Comparison of ENCODE assay signal across 8 cellular contexts in the genomic region with DNA sequence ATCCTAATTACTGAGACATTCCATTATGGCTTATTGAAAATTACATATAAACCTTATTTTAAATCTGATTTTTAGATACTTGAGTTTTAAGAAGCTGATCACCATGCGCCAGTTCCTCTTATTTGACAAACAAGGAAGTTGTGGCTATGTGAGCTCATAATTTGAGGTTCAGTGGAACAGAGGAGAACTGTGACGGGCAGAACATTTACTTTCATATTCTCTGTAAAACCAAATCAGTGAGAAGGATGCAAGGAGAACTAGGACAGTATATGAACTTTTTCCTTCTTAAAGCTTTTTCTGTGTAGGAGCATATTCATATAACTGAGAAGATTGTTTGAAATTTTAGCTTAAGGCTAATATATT. TPM values are rescaled to one million over a fixed set of nuclear protein-coding genes. Genes with fewer than 3 reads are reported as not detected.
DNase-seq lines count a peak whose midpoint lies in the region; ATAC-seq and TF ChIP-seq lines count a peak whose summit lies in the region.

No MANE protein-coding gene starts in this region.

- no peak overlapping the region for H3K27ac Mint-ChIP-seq in glutamatergic neuron (ENCODE audit: unreplicated experiment)

- no peak overlapping the region for H3K4me3 Mint-ChIP-seq in glutamatergic neuron (ENCODE audit: unreplicated experiment)

- H3K4me1 Mint-ChIP-seq in glutamatergic neuron (ENCODE audit: low read depth, unreplicated experiment): peaks cover 10% of the 10 kb centered on the region

- ATAC-seq in GM21717 (IDR thresholded peaks at IDR 0.05; ENCODE audit: unreplicated experiment): peak; percentile 88

- no peak for TF ChIP-seq CTCF in glutamatergic neuron (IDR thresholded peaks at IDR 0.05; ENCODE audit: partially characterized antibody, unreplicated experiment)

- H3K27me3 Mint-ChIP-seq in glutamatergic neuron (ENCODE audit: unreplicated experiment): peaks cover 2% of the 10 kb centered on the region

- no peaks in the 10 kb centered on the region for H3K9me3 Mint-ChIP-seq in glutamatergic neuron (ENCODE audit: unreplicated experiment)

- DNase-seq in DMS53 (lab: John Stamatoyannopoulos, UW): peak; percentile 23
- no peak for DNase-seq in DMS53 treated with DMSO at 0.1 percent for 48 hours (lab: John Stamatoyannopoulos, UW; ENCODE audit: unreplicated experiment)
- DNase-seq in LHCN-M2 (ENCODE audit: low read depth): peak; percentile 34
- peak; percentile 36 for DNase-seq in effector CD4-positive, alpha-beta T cell
- DNase-seq in glutamatergic neuron: no peak
- DNase-seq in inferior parietal cortex (ENCODE audit: extremely low spot score): no peak
- no peak for DNase-seq in amygdala (lab: John Stamatoyannopoulos, UW)

- peaks cover 8% of the 10 kb centered on the region for H3K36me3 Mint-ChIP-seq in glutamatergic neuron (ENCODE audit: unreplicated experiment)

RNA-seq across cellular contexts. Expression of a gene that starts 25.3 kb away (rescaled TPM):
- 37.8 and 38.2 TPM in 2 replicates for total RNA-seq in LHCN-M2 (2014; rRNA removed)
- 10.4 TPM for polyA plus RNA-seq in LHCN-M2 (2012)
- total RNA-seq in glutamatergic neuron (ENCODE audit: unreplicated experiment): 28.2 TPM

Comparison
In these comparisons a context has a peak if more than half of its experiments do, and no peak if none do; other contexts are left out.
1. DNase-seq: peak in DMS53 (single experiment), LHCN-M2 (single experiment) and effector CD4-positive, alpha-beta T cell (single experiment); none in DMS53 treated with DMSO at 0.1 percent for 48 hours (single experiment), glutamatergic neuron (single experiment), inferior parietal cortex (single experiment) and amygdala (0 of 56).